ENCODE assay signal across 1 cellular context in genomic region chr22:30400159-30400558, GRCh38.
TF ChIP-seq lines count a peak whose summit lies in the region.

No MANE protein-coding gene starts in this region.

TF ChIP-seq in HepG2, 621 proteins besides CTCF, POLR2A, EP300 and RAD21:
- no peak for TF ChIP-seq ZNF572 (CRISPR knock-in tag; IDR thresholded peaks at IDR 0.05)
- TF ChIP-seq ZNF770 (CRISPR knock-in tag; IDR thresholded peaks at IDR 0.05), result no peak
- TF ChIP-seq HOXD1 (CRISPR knock-in tag; IDR thresholded peaks at IDR 0.05), result no peak
- TF ChIP-seq KDM2A (CRISPR knock-in tag; IDR thresholded peaks at IDR 0.05; ENCODE audit: borderline replicate concordance, low read depth), result no peak
- no peak for TF ChIP-seq RAD51 (IDR thresholded peaks at IDR 0.05; ENCODE audit: borderline replicate concordance)
- no peak for TF ChIP-seq ZNF768 (CRISPR knock-in tag; IDR thresholded peaks at IDR 0.05)
- TF ChIP-seq ZUFSP (CRISPR knock-in tag; IDR thresholded peaks at IDR 0.05; ENCODE audit: borderline replicate concordance), result no peak
- no peak for TF ChIP-seq SMAD3 (CRISPR knock-in tag; IDR thresholded peaks at IDR 0.05)
- TF ChIP-seq AHDC1 (CRISPR knock-in tag; IDR thresholded peaks at IDR 0.05; ENCODE audit: borderline replicate concordance), result no peak
- TF ChIP-seq TAF1 (CRISPR knock-in tag; IDR thresholded peaks at IDR 0.05), result no peak
- TF ChIP-seq TGIF2 (CRISPR knock-in tag; IDR thresholded peaks at IDR 0.05), result no peak
- TF ChIP-seq KAT7 (CRISPR knock-in tag; IDR thresholded peaks at IDR 0.05; ENCODE audit: borderline replicate concordance), result no peak
- TF ChIP-seq NFE2 (CRISPR knock-in tag; IDR thresholded peaks at IDR 0.05), result no peak
- no peak for TF ChIP-seq ZMAT3 (CRISPR knock-in tag; conservative IDR thresholded peaks at IDR 0.05)
- no peak for TF ChIP-seq CAMTA2 (CRISPR knock-in tag; IDR thresholded peaks at IDR 0.05; ENCODE audit: borderline replicate concordance)
